1 cellular context compared by ENCODE assay signal in the genomic region with DNA sequence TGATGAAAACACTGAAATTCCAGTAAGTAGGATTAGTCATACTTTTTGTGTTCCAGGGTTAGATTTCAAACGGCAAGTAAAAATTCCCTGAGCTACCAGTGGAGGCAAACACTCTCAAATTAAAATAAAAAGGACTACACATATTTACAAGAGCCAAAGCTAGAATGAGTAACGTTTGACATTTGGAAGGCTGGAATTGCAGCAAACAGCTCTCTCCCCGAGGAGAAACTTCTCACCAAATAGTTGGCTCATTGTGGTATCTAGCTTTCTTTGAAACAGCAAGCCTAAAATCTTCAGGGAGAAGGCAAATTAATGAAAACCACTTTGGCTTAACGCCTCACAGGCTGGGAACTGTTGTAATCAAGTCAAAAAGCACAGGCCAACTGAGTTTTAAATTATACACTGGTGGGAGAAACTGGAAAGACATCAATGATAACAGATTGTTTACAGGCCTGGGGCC.
TF ChIP-seq lines count a peak whose summit lies in the region.

No MANE protein-coding gene starts in this region.

TF ChIP-seq in GM23338, 12 proteins besides CTCF, POLR2A, EP300 and RAD21 (continued from another document):
- TF ChIP-seq, protein P1, sequence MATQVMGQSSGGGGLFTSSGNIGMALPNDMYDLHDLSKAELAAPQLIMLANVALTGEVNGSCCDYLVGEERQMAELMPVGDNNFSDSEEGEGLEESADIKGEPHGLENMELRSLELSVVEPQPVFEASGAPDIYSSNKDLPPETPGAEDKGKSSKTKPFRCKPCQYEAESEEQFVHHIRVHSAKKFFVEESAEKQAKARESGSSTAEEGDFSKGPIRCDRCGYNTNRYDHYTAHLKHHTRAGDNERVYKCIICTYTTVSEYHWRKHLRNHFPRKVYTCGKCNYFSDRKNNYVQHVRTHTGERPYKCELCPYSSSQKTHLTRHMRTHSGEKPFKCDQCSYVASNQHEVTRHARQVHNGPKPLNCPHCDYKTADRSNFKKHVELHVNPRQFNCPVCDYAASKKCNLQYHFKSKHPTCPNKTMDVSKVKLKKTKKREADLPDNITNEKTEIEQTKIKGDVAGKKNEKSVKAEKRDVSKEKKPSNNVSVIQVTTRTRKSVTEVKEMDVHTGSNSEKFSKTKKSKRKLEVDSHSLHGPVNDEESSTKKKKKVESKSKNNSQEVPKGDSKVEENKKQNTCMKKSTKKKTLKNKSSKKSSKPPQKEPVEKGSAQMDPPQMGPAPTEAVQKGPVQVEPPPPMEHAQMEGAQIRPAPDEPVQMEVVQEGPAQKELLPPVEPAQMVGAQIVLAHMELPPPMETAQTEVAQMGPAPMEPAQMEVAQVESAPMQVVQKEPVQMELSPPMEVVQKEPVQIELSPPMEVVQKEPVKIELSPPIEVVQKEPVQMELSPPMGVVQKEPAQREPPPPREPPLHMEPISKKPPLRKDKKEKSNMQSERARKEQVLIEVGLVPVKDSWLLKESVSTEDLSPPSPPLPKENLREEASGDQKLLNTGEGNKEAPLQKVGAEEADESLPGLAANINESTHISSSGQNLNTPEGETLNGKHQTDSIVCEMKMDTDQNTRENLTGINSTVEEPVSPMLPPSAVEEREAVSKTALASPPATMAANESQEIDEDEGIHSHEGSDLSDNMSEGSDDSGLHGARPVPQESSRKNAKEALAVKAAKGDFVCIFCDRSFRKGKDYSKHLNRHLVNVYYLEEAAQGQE (IDR thresholded peaks at IDR 0.05; ENCODE audit: unreplicated experiment): no peak
- TF ChIP-seq JUNB (IDR thresholded peaks at IDR 0.05; ENCODE audit: unreplicated experiment) (no peak), POLR2AphosphoS5 (IDR thresholded peaks at IDR 0.05; ENCODE audit: low read depth) (no peak), EZH2phosphoT487 (IDR thresholded peaks at IDR 0.05; ENCODE audit: unreplicated experiment) (no peak), CREB1 (CRISPR knock-in tag; IDR thresholded peaks at IDR 0.05; ENCODE audit: low read depth) (no peak)
